30 cellular contexts compared by ENCODE assay signal in the genomic region with DNA sequence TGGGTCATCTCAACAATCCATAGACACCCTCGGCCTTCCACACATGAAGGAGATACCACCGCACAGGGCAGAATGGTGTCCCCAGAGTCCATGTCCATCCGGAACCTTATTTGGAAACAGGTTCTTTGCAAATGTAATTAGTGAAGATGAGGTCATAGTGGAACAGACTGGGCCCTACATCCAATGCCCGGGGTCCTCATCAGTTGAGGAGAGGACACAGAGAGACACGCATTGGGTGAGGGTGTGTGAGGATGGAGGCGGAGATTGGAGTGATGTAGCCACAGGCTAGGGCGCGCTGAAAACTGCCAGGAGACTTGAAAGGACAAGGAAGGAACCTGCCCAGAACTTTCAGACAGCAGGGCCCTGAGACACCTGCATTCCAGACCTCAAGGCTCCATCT.
DNase-seq lines count a peak whose midpoint lies in the region; ATAC-seq and TF ChIP-seq lines count a peak whose summit lies in the region.
"Had no signal": no experiment of that assay in that cellular context is flagged by ENCODE, and none has a peak within 500 bp of the region (broad histone marks: within the 10 kb centered on the region; RNA-seq: fewer than 3 reads in every experiment).

No MANE protein-coding gene starts in this region.

- no peak for TF ChIP-seq CTCF in HEK293 (tag by site-specific recombination; IDR thresholded peaks at IDR 0.05)

- DNase-seq in stimulated activated CD4-positive, alpha-beta T cell treated with anti-CD3 and anti-CD28 coated beads, Interleukin-2, amount 100 ng/mL, for 24 hours, result no peak
- no peak for DNase-seq in COLO829 (ENCODE audit: low spot score)
- DNase-seq: 8988T; ACHN; AML-193; BE2C; Caco-2; Calu3; CD4-positive, alpha-beta memory T cell; CD4-positive, alpha-beta T cell; CD4-positive, CD25-positive, alpha-beta regulatory T cell; CD8-positive, alpha-beta memory T cell; CD8-positive, alpha-beta T cell; COR-L47; DMS 273 treated with DMSO at 0.1 percent for 48 hours; DMS153; DMS53; DMS79; DMS79 treated with DMSO at 0.1 percent for 48 hours; DND-41; EL had no signal

- H3K27me3 Mint-ChIP-seq in stimulated activated memory B cell treated with anti-CD40 and anti-IgM and Interleukin-4, amounts not matched to agents 10 μg/mL and 1 μg/mL and 100 μg/mL, for 72 hours, result peaks cover 26% of the 10 kb centered on the region

- peak overlapping the region; percentile 70 for H3K27ac Mint-ChIP-seq in stimulated activated memory B cell treated with anti-CD40 and anti-IgM and Interleukin-4, amounts not matched to agents 10 μg/mL and 1 μg/mL and 100 μg/mL, for 72 hours
- H3K27ac Mint-ChIP-seq: CD14-positive monocyte; CD4-positive, alpha-beta memory T cell; CD4-positive, alpha-beta T cell; CD4-positive, CD25-positive, alpha-beta regulatory T cell; CD8-positive, alpha-beta T cell had no signal

- no peak overlapping the region for H3K27ac ChIP-seq in HEK293 (ENCODE audit: extremely low read depth, low read depth, low read length)
- H3K27ac ChIP-seq: 22Rv1; A549; BLaER1; BLaER1 treated with 17β-estradiol and CSF1 and Interleukin-3, amounts not matched to agents 10 nM and 100 nM; C4-2B had no signal

- CTCF ChIA-PET in HEK293 (lab: Yijun Ruan, JAX), result interaction anchor here (0.5 to 1.5 kb wide), 2 partner anchors 56 to 145 kb away, joined by 3 to 8 read pairs; no protein-coding TSS in a partner anchor

- H3K4me1 Mint-ChIP-seq in stimulated activated memory B cell treated with anti-CD40 and anti-IgM and Interleukin-4, amounts not matched to agents 10 μg/mL and 1 μg/mL and 100 μg/mL, for 72 hours, result peaks cover 16% of the 10 kb centered on the region
- H3K4me1 Mint-ChIP-seq: CD14-positive monocyte; CD4-positive, alpha-beta memory T cell; CD4-positive, CD25-positive, alpha-beta regulatory T cell; CD8-positive, alpha-beta memory T cell had no signal

- H3K4me1 ChIP-seq in HEK293 (ENCODE audit: control insufficient read depth, insufficient read depth, low read length), result no peaks in the 10 kb centered on the region; the same call in 1 of the 2 replicates
- H3K4me1 ChIP-seq: A549, BE2C, Caco-2 had no signal

- H3K9me3 Mint-ChIP-seq in stimulated activated memory B cell treated with anti-CD40 and anti-IgM and Interleukin-4, amounts not matched to agents 10 μg/mL and 1 μg/mL and 100 μg/mL, for 72 hours, result no peaks in the 10 kb centered on the region
- H3K9me3 Mint-ChIP-seq: CD4-positive, alpha-beta T cell; CD4-positive, CD25-positive, alpha-beta regulatory T cell; CD8-positive, alpha-beta memory T cell; CD8-positive, alpha-beta T cell had no signal

- POLR2A ChIA-PET in HEK293 (lab: Yijun Ruan, JAX), result no interaction called here

- no peaks in the 10 kb centered on the region for H3K36me3 ChIP-seq in HEK293 (ENCODE audit: control insufficient read depth in 2 of 2, insufficient read depth in 1 of 2, low read length in 2 of 2)
- H3K36me3 ChIP-seq: BE2C; BLaER1; BLaER1 treated with 17β-estradiol and CSF1 and Interleukin-3, amounts not matched to agents 10 nM and 100 nM had no signal

- H3K4me3 Mint-ChIP-seq in stimulated activated memory B cell treated with anti-CD40 and anti-IgM and Interleukin-4, amounts not matched to agents 10 μg/mL and 1 μg/mL and 100 μg/mL, for 72 hours, result no peak overlapping the region
- H3K4me3 Mint-ChIP-seq: B cell; CD14-positive monocyte; CD4-positive, alpha-beta memory T cell; CD4-positive, alpha-beta T cell; CD4-positive, CD25-positive, alpha-beta regulatory T cell; CD8-positive, alpha-beta memory T cell; CD8-positive, alpha-beta T cell had no signal

- H3K9me3 ChIP-seq in HEK293 (ENCODE audit: control insufficient read depth, insufficient read depth, low read depth, low read length), result no peaks in the 10 kb centered on the region
- H3K9me3 ChIP-seq: A549, BE2C, BLaER1, Caco-2 had no signal

- no peak for ATAC-seq in stimulated activated memory B cell treated with anti-CD40 and anti-IgM and Interleukin-4, amounts not matched to agents 10 μg/mL and 1 μg/mL and 100 μg/mL, for 72 hours
- ATAC-seq: A549; CD8-positive, alpha-beta T cell had no signal

- no peak overlapping the region for H3K4me3 ChIP-seq in HEK293 (ENCODE audit: low read depth, low read length)
- H3K4me3 ChIP-seq: A549; BLaER1; BLaER1 treated with 17β-estradiol and CSF1 and Interleukin-3, amounts not matched to agents 10 nM and 100 nM had no signal

- no peaks in the 10 kb centered on the region for H3K36me3 Mint-ChIP-seq in stimulated activated memory B cell treated with anti-CD40 and anti-IgM and Interleukin-4, amounts not matched to agents 10 μg/mL and 1 μg/mL and 100 μg/mL, for 72 hours
- H3K36me3 Mint-ChIP-seq: CD14-positive monocyte; CD4-positive, alpha-beta memory T cell; CD4-positive, CD25-positive, alpha-beta regulatory T cell; CD8-positive, alpha-beta memory T cell; CD8-positive, alpha-beta T cell had no signal

TF ChIP-seq in HEK293, 187 proteins besides CTCF, POLR2A, EP300 and RAD21:
- TF ChIP-seq, protein P1, sequence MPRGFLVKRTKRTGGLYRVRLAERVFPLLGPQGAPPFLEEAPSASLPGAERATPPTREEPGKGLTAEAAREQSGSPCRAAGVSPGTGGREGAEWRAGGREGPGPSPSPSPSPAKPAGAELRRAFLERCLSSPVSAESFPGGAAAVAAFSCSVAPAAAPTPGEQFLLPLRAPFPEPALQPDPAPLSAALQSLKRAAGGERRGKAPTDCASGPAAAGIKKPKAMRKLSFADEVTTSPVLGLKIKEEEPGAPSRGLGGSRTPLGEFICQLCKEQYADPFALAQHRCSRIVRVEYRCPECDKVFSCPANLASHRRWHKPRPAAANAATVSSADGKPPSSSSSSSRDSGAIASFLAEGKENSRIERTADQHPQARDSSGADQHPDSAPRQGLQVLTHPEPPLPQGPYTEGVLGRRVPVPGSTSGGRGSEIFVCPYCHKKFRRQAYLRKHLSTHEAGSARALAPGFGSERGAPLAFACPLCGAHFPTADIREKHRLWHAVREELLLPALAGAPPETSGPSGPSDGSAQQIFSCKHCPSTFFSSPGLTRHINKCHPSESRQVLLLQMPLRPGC (tag by site-specific recombination; IDR thresholded peaks at IDR 0.05), result no peak
- peak; percentile 92 for TF ChIP-seq ZNF10 (tag by site-specific recombination; IDR thresholded peaks at IDR 0.05)
